Comparison of ENCODE assay signal across 15 cellular contexts in genomic region chr5:52822437-52822836, GRCh38. TPM values are rescaled to one million over a fixed set of nuclear protein-coding genes. Genes with fewer than 3 reads are reported as not detected.
DNase-seq lines count a peak whose midpoint lies in the region; ATAC-seq and TF ChIP-seq lines count a peak whose summit lies in the region.
"Had no signal": no experiment of that assay in that cellular context is flagged by ENCODE, and none has a peak within 500 bp of the region (broad histone marks: within the 10 kb centered on the region; RNA-seq: fewer than 3 reads in every experiment).

No MANE protein-coding gene starts in this region.

- no peak overlapping the region for H3K4me2 ChIP-seq in mesenchymal stem cell (ENCODE audit: low read length, poor library complexity, severe bottlenecking)
- no peak overlapping the region for H3K4me2 ChIP-seq in GM23338

- H3K18ac ChIP-seq in mesenchymal stem cell (ENCODE audit: low read depth in 1 of 2, low read length in 2 of 2) = no peak overlapping the region

- H3K9me3 ChIP-seq in esophagus muscularis mucosa (no peaks in the 10 kb centered on the region), mesenchymal stem cell (ENCODE audit: control insufficient read depth, low read length) (no peaks in the 10 kb centered on the region), spleen (peaks cover 0 to 2% (median 0%) of the 10 kb centered on the region in 8 donors)
- H3K9me3 ChIP-seq: neutrophil had no signal

- H3F3A ChIP-seq in GM23338 (replicated peaks; ENCODE audit: low read depth) = no peaks in the 10 kb centered on the region

- no peak overlapping the region for H3K14ac ChIP-seq in mesenchymal stem cell (ENCODE audit: low read length in 2 of 2)

- H4K8ac ChIP-seq in mesenchymal stem cell (ENCODE audit: low read length) = no peak overlapping the region

- H3K4me3 Mint-ChIP-seq in GM23338 = no peak overlapping the region
- H3K4me3 Mint-ChIP-seq: activated B cell treated with CpG ODN at 0.5 μM for 24 hours had no signal

- peaks cover 20 to 76% (median 67%) of the 10 kb centered on the region in 4 donors for H3K4me1 ChIP-seq in esophagus muscularis mucosa
- H3K4me1 ChIP-seq in mesenchymal stem cell (ENCODE audit: control insufficient read depth, insufficient read depth, low read depth, low read length) = no peaks in the 10 kb centered on the region
- peaks cover 7 to 54% (median 20%) of the 10 kb centered on the region in 6 donors for H3K4me1 ChIP-seq in spleen
- H3K4me1 ChIP-seq in GM23338 (ENCODE audit: insufficient read depth) = peaks cover 8% of the 10 kb centered on the region; the same call in 1 of the 2 replicates

- 43% methylated on average over 4 of the region's 6 CpGs for WGBS in esophagus muscularis mucosa
- 86% methylated on average over 6 of the region's 6 CpGs for WGBS in mesenchymal stem cell
- WGBS in spleen, 5 donors = 59 to 82% (median 65%) methylated on average over 6 of the region's 6 CpGs

- H3K9me2 ChIP-seq in GM23338 (ENCODE audit: insufficient read depth) = no peaks in the 10 kb centered on the region

- H4K20me1 ChIP-seq in GM23338 (replicated peaks; ENCODE audit: insufficient read depth) = no peaks in the 10 kb centered on the region

- no peak for ATAC-seq in HG03521 (IDR thresholded peaks at IDR 0.05; ENCODE audit: unreplicated experiment)
- no peak for ATAC-seq in GM23338
- ATAC-seq in HG02678 (IDR thresholded peaks at IDR 0.05; ENCODE audit: unreplicated experiment) = no peak
- ATAC-seq: activated naive CD4-positive, alpha-beta T cell treated with anti-CD3 and anti-CD28 coated beads, Interleukin-2, amount 50 U/mL, for 72 hours had no signal

- TF ChIP-seq CTCF in esophagus muscularis mucosa (IDR thresholded peaks at IDR 0.05) (no peak), spleen (IDR thresholded peaks at IDR 0.05 in 8 of 11, conservative IDR thresholded peaks at IDR 0.05 in 3 of 11) (no peak), GM23338 (conservative IDR thresholded peaks at IDR 0.05; ENCODE audit: low read depth in 2 of 2) (no peak)

- no peak overlapping the region for H2BK12ac ChIP-seq in mesenchymal stem cell (ENCODE audit: low read length in 2 of 2)

- H2BK120ac ChIP-seq in mesenchymal stem cell (ENCODE audit: low read depth, low read length) = no peak overlapping the region

- H2BK15ac ChIP-seq in mesenchymal stem cell (ENCODE audit: low read depth, poor library complexity, severe bottlenecking) = no peak overlapping the region

- intact Hi-C loops in esophagus muscularis mucosa (cut with DNase I) (no loop called here), spleen (cut with DNase I; ENCODE audit: low total_unique reads) (no loop called here)

- no peak overlapping the region for H2AK5ac ChIP-seq in mesenchymal stem cell (ENCODE audit: low read length, severe bottlenecking)

- H3K27me3 Mint-ChIP-seq in GM23338 (ENCODE audit: insufficient read depth, low read depth, poor library complexity) = peaks cover 2% of the 10 kb centered on the region
- H3K27me3 Mint-ChIP-seq: activated B cell treated with CpG ODN at 0.5 μM for 24 hours had no signal

- TF ChIP-seq EP300 in esophagus muscularis mucosa (IDR thresholded peaks at IDR 0.05) = no peak

- H4K91ac ChIP-seq in mesenchymal stem cell (ENCODE audit: low read length) = no peak overlapping the region

- H2AFZ ChIP-seq in mesenchymal stem cell (ENCODE audit: low read depth, low read length) (no peak overlapping the region), GM23338 (no peak overlapping the region)

- H2BK5ac ChIP-seq in mesenchymal stem cell (ENCODE audit: low read depth, low read length, poor library complexity, severe bottlenecking) = no peak overlapping the region

- H3K36me3 Mint-ChIP-seq in GM23338 (ENCODE audit: low read depth) = no peaks in the 10 kb centered on the region

- peaks cover 5% of the 10 kb centered on the region for H3K79me1 ChIP-seq in mesenchymal stem cell (replicated peaks; ENCODE audit: low read length, poor library complexity, severe bottlenecking)

- H3K9me3 Mint-ChIP-seq in GM23338 = peaks cover 5% of the 10 kb centered on the region; the same call in 2 of the 3 replicates
- H3K9me3 Mint-ChIP-seq: activated B cell treated with CpG ODN at 0.5 μM for 24 hours; activated naive CD4-positive, alpha-beta T cell treated with anti-CD3 and anti-CD28 coated beads, Interleukin-2, amount 50 U/mL, for 72 hours had no signal

- peaks cover 10% of the 10 kb centered on the region for H3K4me1 Mint-ChIP-seq in GM23338
- H3K4me1 Mint-ChIP-seq: activated B cell treated with CpG ODN at 0.5 μM for 24 hours had no signal

- H3K27me3 ChIP-seq in esophagus muscularis mucosa = no peaks in the 10 kb centered on the region
- H3K27me3 ChIP-seq in mesenchymal stem cell (ENCODE audit: control insufficient read depth in 1 of 2, insufficient read depth in 1 of 2, low read length in 2 of 2) = no peaks in the 10 kb centered on the region
- H3K27me3 ChIP-seq in spleen (replicated peaks in 1 of 7) = no peaks in the 10 kb centered on the region
- no peaks in the 10 kb centered on the region for H3K27me3 ChIP-seq in GM23338 (ENCODE audit: insufficient read depth)
- H3K27me3 ChIP-seq: neutrophil had no signal

- H3K4me3 ChIP-seq in esophagus muscularis mucosa (peak overlapping the region in 1 of 4 donors; percentile 5), mesenchymal stem cell (ENCODE audit: insufficient read depth in 1 of 2, low read depth in 1 of 2, low read length in 2 of 2) (peak overlapping the region in 1 of 2 experiments; percentile 31), spleen (no peak overlapping the region), GM23338 (no peak overlapping the region)

- H3K36me3 ChIP-seq in esophagus muscularis mucosa = peaks cover 0 to 1% (median 0%) of the 10 kb centered on the region in 4 donors
- no peaks in the 10 kb centered on the region for H3K36me3 ChIP-seq in mesenchymal stem cell (ENCODE audit: control insufficient read depth in 1 of 2, insufficient read depth in 2 of 2, low read depth in 1 of 2, low read length in 2 of 2)
- H3K36me3 ChIP-seq in spleen = peaks cover 0 to 2% (median 0%) of the 10 kb centered on the region in 6 donors
- no peaks in the 10 kb centered on the region for H3K36me3 ChIP-seq in GM23338 (ENCODE audit: insufficient read depth)
- H3K36me3 ChIP-seq: neutrophil had no signal

- DNase-seq in NCI-H146 (lab: John Stamatoyannopoulos, UW) = peak; percentile 36
- no peak for DNase-seq in esophagus muscularis mucosa (ENCODE audit: extremely low spot score)
- no peak for DNase-seq in mesenchymal stem cell
- peak; percentile 82 for DNase-seq in spleen
- no peak for DNase-seq in GM23338 (ENCODE audit: low spot score)
- no peak for DNase-seq in stimulated activated CD4-positive, alpha-beta T cell treated with anti-CD3 and anti-CD28 coated beads, Interleukin-4, amount 100 ng/mL, for 24 hours
- DNase-seq: activated B cell treated with CpG ODN at 0.5 μM for 24 hours; activated CD8-positive, alpha-beta memory T cell treated with anti-CD3 and anti-CD28 coated beads, Interleukin-2, amount 50 U/mL, for 4 hours; central memory CD4-positive, alpha-beta T cell; hippocampal formation; NCI-H226 had no signal

- H3K9ac ChIP-seq in mesenchymal stem cell (ENCODE audit: low read length) = peak overlapping the region; percentile 1

- H3K27ac ChIP-seq in esophagus muscularis mucosa (replicated peaks in 1 of 4) (peak overlapping the region; percentile 44 to 66 (median 53)), mesenchymal stem cell (ENCODE audit: low read length, poor library complexity, severe bottlenecking) (no peak overlapping the region), spleen (peak overlapping the region in 7 of 8 donors; percentile 26 to 67 (median 52)), GM23338 (ENCODE audit: low read depth) (no peak overlapping the region)
- H3K27ac ChIP-seq: neutrophil had no signal

- TF ChIP-seq POLR2A in esophagus muscularis mucosa (IDR thresholded peaks at IDR 0.05; ENCODE audit: low read depth) (no peak), spleen (IDR thresholded peaks at IDR 0.05) (no peak)

- no peak overlapping the region for H3K27ac Mint-ChIP-seq in GM23338
- H3K27ac Mint-ChIP-seq: activated B cell treated with CpG ODN at 0.5 μM for 24 hours; activated naive CD4-positive, alpha-beta T cell treated with anti-CD3 and anti-CD28 coated beads, Interleukin-2, amount 50 U/mL, for 72 hours had no signal

- H3K79me2 ChIP-seq in GM23338 (replicated peaks; ENCODE audit: insufficient read depth) = no peaks in the 10 kb centered on the region

- H3K4ac ChIP-seq in mesenchymal stem cell (ENCODE audit: low read depth in 1 of 2, low read length in 2 of 2) = no peak overlapping the region

- no peak overlapping the region for H3K23ac ChIP-seq in mesenchymal stem cell (ENCODE audit: low read length in 2 of 2)

RNA-seq across cellular contexts. Expression of gene ITGA1, which starts 34.7 kb away (rescaled TPM):
- total RNA-seq in esophagus muscularis mucosa (100 to 1,000 TPM; 228 to 302 (median 235) TPM), spleen (100 to 1,000 TPM; 197 to 505 (median 301) TPM)
- polyA plus RNA-seq in mesenchymal stem cell (2013, experiment 1 of 2) = 202 TPM
- polyA plus RNA-seq in mesenchymal stem cell (2013, experiment 2 of 2) = 199 TPM
- polyA plus RNA-seq in spleen (10 to 100 TPM in 1 of 3 donors, 1 to 10 TPM in 2; 8.3 to 17.0 (median 9.0) TPM), GM23338 (2016; fragmentation: Nextera tagmentation; extraction: Ambion mirVana) (1.8 and 2.6 TPM in 2 replicates)
- 4.9 and 12.0 TPM in 2 replicates for total RNA-seq in GM23338 (2014; rRNA removed; shearing (Covaris generic))

RNA-seq across cellular contexts. Expression of gene PELO, which starts 34.7 kb away (rescaled TPM):
- total RNA-seq in esophagus muscularis mucosa (10 to 100 TPM; 43.1 to 77.7 (median 69.7) TPM), spleen (100 to 1,000 TPM in 3 of 7 donors, 10 to 100 TPM in 4; 41.0 to 169 (median 92.9) TPM)
- 37.4 TPM for polyA plus RNA-seq in mesenchymal stem cell (2013, experiment 1 of 2)
- 35.7 TPM for polyA plus RNA-seq in mesenchymal stem cell (2013, experiment 2 of 2)
- polyA plus RNA-seq in spleen (10 to 100 TPM; 10.4 to 24.2 (median 17.7) TPM), GM23338 (2016; fragmentation: Nextera tagmentation; extraction: Ambion mirVana) (13.6 and 13.8 TPM in 2 replicates)
- 15.2 and 15.6 TPM in 2 replicates for total RNA-seq in GM23338 (2014; rRNA removed; shearing (Covaris generic))

Comparison
In these comparisons a context has a peak if more than half of its experiments do, and no peak if none do; other contexts are left out.
1. DNase-seq: peak in NCI-H146 (single experiment) and spleen (single experiment); none in esophagus muscularis mucosa (single experiment), mesenchymal stem cell (single experiment), GM23338 (single experiment) and stimulated activated CD4-positive, alpha-beta T cell treated with anti-CD3 and anti-CD28 coated beads, Interleukin-4, amount 100 ng/mL, for 24 hours (single experiment).
2. H3K27ac ChIP-seq: peak in esophagus muscularis mucosa (4 of 4) and spleen (7 of 8); none in mesenchymal stem cell (single experiment) and GM23338 (single experiment).
3. RNA of gene ITGA1, which starts 34.7 kb away (total RNA-seq): 197 to 505 TPM in spleen and 228 to 302 TPM in esophagus muscularis mucosa; 4.9 to 12.0 TPM in GM23338; every median in the first group is over 10 times any median in the second.